ENCODE assay signal across 8 cellular contexts in the genomic region with DNA sequence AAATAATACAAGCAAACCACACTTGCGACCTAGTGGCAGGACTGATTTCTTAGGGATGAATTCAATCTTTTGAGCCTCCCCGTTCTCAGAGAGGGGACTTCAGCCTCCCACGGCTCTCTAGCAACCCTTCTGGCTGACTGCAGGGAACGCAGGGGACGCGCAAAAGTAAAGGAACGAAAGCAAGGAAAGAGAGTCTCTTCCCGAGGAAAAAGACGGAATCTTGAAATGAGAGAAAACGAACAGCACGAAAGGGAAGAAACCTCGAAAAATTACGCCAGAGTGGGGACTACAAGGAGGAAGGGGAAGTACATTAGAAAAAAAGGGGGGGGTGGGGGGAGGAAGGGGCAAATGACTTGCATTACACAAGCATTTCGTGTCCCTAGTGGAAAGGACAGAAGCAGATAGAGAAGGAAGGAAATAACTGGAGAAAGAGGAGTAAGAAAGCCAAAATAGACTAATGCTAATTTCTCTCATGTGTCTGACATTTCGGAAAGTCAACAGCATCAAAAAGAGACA. TPM values are rescaled to one million over a fixed set of nuclear protein-coding genes. Genes with fewer than 3 reads are reported as not detected.
A peak's percentile ranks its signal among the peaks of the same experiment; 100 is the strongest.
DNase-seq lines count a peak whose midpoint lies in the region; ATAC-seq and TF ChIP-seq lines count a peak whose summit lies in the region.

No MANE protein-coding gene starts in this region.

- peak overlapping the region; percentile 76 for H3K27ac ChIP-seq in cardiac muscle cell

- H3K4me3 Mint-ChIP-seq in activated naive CD8-positive, alpha-beta T cell treated with anti-CD3 and anti-CD28 coated beads, Interleukin-2, amount 50 U/mL, for 24 hours = peak overlapping the region; percentile 95

- H3K27ac Mint-ChIP-seq in activated naive CD8-positive, alpha-beta T cell treated with anti-CD3 and anti-CD28 coated beads, Interleukin-2, amount 50 U/mL, for 24 hours = peak overlapping the region; percentile 95

- no peaks in the 10 kb centered on the region for H3K27me3 ChIP-seq in cardiac muscle cell

- peak overlapping the region; percentile 88 for H3K4me3 ChIP-seq in cardiac muscle cell

- in situ Hi-C loops in SK-MEL-5 (cut with HindIII; ENCODE audit: low pct_unique_long_range_greater_than_20kb, low sequenced_read_pairs) = no loop called here

- H3K36me3 Mint-ChIP-seq in activated naive CD8-positive, alpha-beta T cell treated with anti-CD3 and anti-CD28 coated beads, Interleukin-2, amount 50 U/mL, for 24 hours (ENCODE audit: low read depth) = peaks cover 17% of the 10 kb centered on the region

- H3K9me3 Mint-ChIP-seq in activated naive CD8-positive, alpha-beta T cell treated with anti-CD3 and anti-CD28 coated beads, Interleukin-2, amount 50 U/mL, for 24 hours = no peaks in the 10 kb centered on the region

- peaks cover 46% of the 10 kb centered on the region for H3K4me1 Mint-ChIP-seq in activated naive CD8-positive, alpha-beta T cell treated with anti-CD3 and anti-CD28 coated beads, Interleukin-2, amount 50 U/mL, for 24 hours

- peaks cover 8% of the 10 kb centered on the region for H3K4me1 ChIP-seq in cardiac muscle cell (ENCODE audit: low read depth)

- DNase-seq in EH (ENCODE audit: low read depth) = peak; percentile 83
- peak; percentile 84 for DNase-seq in M059J (ENCODE audit: low read depth)
- DNase-seq in SK-MEL-5 (ENCODE audit: low read depth, low spot score) = peak; percentile 93
- DNase-seq in activated naive CD8-positive, alpha-beta T cell treated with anti-CD3 and anti-CD28 coated beads, Interleukin-2, amount 50 U/mL, for 24 hours = peak; percentile 59
- peak; percentile 84 to 85 for DNase-seq in cardiac muscle cell (ENCODE audit: low read depth in 1 of 2, low spot score in 1 of 2)
- peak; percentile 56 for DNase-seq in occipital lobe (lab: John Stamatoyannopoulos, UW)

- no peaks in the 10 kb centered on the region for H3K27me3 Mint-ChIP-seq in activated naive CD8-positive, alpha-beta T cell treated with anti-CD3 and anti-CD28 coated beads, Interleukin-2, amount 50 U/mL, for 24 hours

- no peak for ATAC-seq in activated naive CD8-positive, alpha-beta T cell treated with anti-CD3 and anti-CD28 coated beads, Interleukin-2, amount 50 U/mL, for 24 hours
- ATAC-seq in HG03139 (IDR thresholded peaks at IDR 0.05; ENCODE audit: unreplicated experiment) (no peak), GM19452 (IDR thresholded peaks at IDR 0.05; ENCODE audit: unreplicated experiment) (no peak)

- no peaks in the 10 kb centered on the region for H3K36me3 ChIP-seq in cardiac muscle cell

- TF ChIP-seq CTCF in cardiac muscle cell (IDR thresholded peaks at IDR 0.05; ENCODE audit: low read depth, low read length) = peak; percentile 98

- no peaks in the 10 kb centered on the region for H3K9me3 ChIP-seq in cardiac muscle cell (ENCODE audit: low read depth)

RNA-seq across cellular contexts. Expression of a gene that starts 1.2 kb away (rescaled TPM):
- total RNA-seq in M059J (2014; rRNA removed; shearing (Covaris generic)) = 77.5 and 109 TPM in 2 replicates
- total RNA-seq in SK-MEL-5 (2014; rRNA removed; shearing (Covaris generic)) = 146 and 154 TPM in 2 replicates
- 161 and 217 TPM in 2 replicates for polyA plus RNA-seq in SK-MEL-5 (2015; cell fraction: cytosol; rRNA removed)
- polyA plus RNA-seq in SK-MEL-5 (2015; cell fraction: nucleus; rRNA removed) = 29.6 and 36.2 TPM in 2 replicates
- 113 and 198 TPM in 2 replicates for total RNA-seq in cardiac muscle cell
- polyA plus RNA-seq in cardiac muscle cell = 115 and 132 TPM in 2 replicates
- 125 TPM for total RNA-seq in occipital lobe

RNA-seq across cellular contexts. Expression of a gene that starts 52.2 kb away (rescaled TPM):
- 29.1 and 48.8 TPM in 2 replicates for total RNA-seq in M059J (2014; rRNA removed; shearing (Covaris generic))
- 37.3 and 51.7 TPM in 2 replicates for total RNA-seq in SK-MEL-5 (2014; rRNA removed; shearing (Covaris generic))
- polyA plus RNA-seq in SK-MEL-5 (2015; cell fraction: cytosol; rRNA removed) = 136 and 202 TPM in 2 replicates
- polyA plus RNA-seq in SK-MEL-5 (2015; cell fraction: nucleus; rRNA removed) = 437 and 529 TPM in 2 replicates
- total RNA-seq in cardiac muscle cell = 87.1 and 105 TPM in 2 replicates
- polyA plus RNA-seq in cardiac muscle cell = 74.2 and 93.5 TPM in 2 replicates
- total RNA-seq in occipital lobe = 25.4 TPM
